8 cellular contexts compared by ENCODE assay signal in genomic region chr20:31517373-31517772, GRCh38. TPM values are rescaled to one million over a fixed set of nuclear protein-coding genes. Genes with fewer than 3 reads are reported as not detected.
DNase-seq lines count a peak whose midpoint lies in the region; ATAC-seq and TF ChIP-seq lines count a peak whose summit lies in the region.

No MANE protein-coding gene starts in this region.

- no peak for TF ChIP-seq POLR2A in NB4 (IDR thresholded peaks at IDR 0.05; ENCODE audit: extremely low read depth, insufficient read length)

- H3K36me3 Mint-ChIP-seq in CD8-positive, alpha-beta memory T cell = peaks cover 0 to 26% (median 2%) of the 10 kb centered on the region in 3 donors

- H3K9me3 ChIP-seq in colonic mucosa (no peaks in the 10 kb centered on the region), osteoblast (ENCODE audit: low read depth, low read length) (no peaks in the 10 kb centered on the region)
- no peaks in the 10 kb centered on the region for H3K9me3 ChIP-seq in CD8-positive, alpha-beta memory T cell (ENCODE audit: low read length)

- H3K79me2 ChIP-seq in osteoblast (ENCODE audit: insufficient read depth, low read length) = peaks cover 77% of the 10 kb centered on the region

- H3K27me3 Mint-ChIP-seq in CD8-positive, alpha-beta memory T cell = no peaks in the 10 kb centered on the region

- H3K27ac Mint-ChIP-seq in CD8-positive, alpha-beta memory T cell = no peak overlapping the region

- H3K9ac ChIP-seq in colonic mucosa (ENCODE audit: low read depth in 2 of 2, low read length in 2 of 2) = peak overlapping the region in 1 of 2 donors; percentile 2

- peak overlapping the region; percentile 62 for H3K4me2 ChIP-seq in osteoblast (ENCODE audit: insufficient read depth, low read length)

- POLR2A ChIA-PET in CD8-positive, alpha-beta memory T cell (lab: Charles Lee) = no interaction called here

- intact Hi-C loops in colonic mucosa (cut with DNase I) = no loop called here

- H3K4me1 Mint-ChIP-seq in CD8-positive, alpha-beta memory T cell = peaks cover 19 to 39% (median 39%) of the 10 kb centered on the region in 3 donors

- DNase-seq in NCI-H1436 (lab: John Stamatoyannopoulos, UW) = peak; percentile 10
- no peak for DNase-seq in NCI-H1436 treated with DMSO at 0.1 percent for 48 hours (lab: John Stamatoyannopoulos, UW)
- DNase-seq in NB4 (ENCODE audit: low read depth) = peak; percentile 55
- peak; percentile 68 for DNase-seq in colonic mucosa
- peak; percentile 95 for DNase-seq in osteoblast (ENCODE audit: insufficient read length, low spot score, missing footprints)
- DNase-seq in stimulated activated CD4-positive, alpha-beta T cell treated with anti-CD3 and anti-CD28 coated beads, Interleukin-2, amount 100 ng/mL, for 24 hours = no peak
- DNase-seq in CD8-positive, alpha-beta memory T cell = no peak

- H3K4me3 Mint-ChIP-seq in CD8-positive, alpha-beta memory T cell = no peak overlapping the region

- no peak overlapping the region for H3K4me3 ChIP-seq in NB4 (ENCODE audit: low read depth, low read length)
- no peak overlapping the region for H3K4me3 ChIP-seq in colonic mucosa
- H3K4me3 ChIP-seq in osteoblast (ENCODE audit: insufficient read depth, low read length) = peak overlapping the region; percentile 34
- no peak overlapping the region for H3K4me3 ChIP-seq in CD8-positive, alpha-beta memory T cell (ENCODE audit: low read length)

- H3K36me3 ChIP-seq in colonic mucosa (no peaks in the 10 kb centered on the region), osteoblast (ENCODE audit: insufficient read depth, low read length) (peaks cover 14% of the 10 kb centered on the region)
- H3K36me3 ChIP-seq in CD8-positive, alpha-beta memory T cell (ENCODE audit: insufficient read depth, low read length) = peaks cover 8% of the 10 kb centered on the region

- no peak overlapping the region for H3K27ac ChIP-seq in colonic mucosa
- peak overlapping the region; percentile 48 for H3K27ac ChIP-seq in osteoblast (ENCODE audit: low read depth, low read length)
- no peak overlapping the region for H3K27ac ChIP-seq in CD8-positive, alpha-beta memory T cell (ENCODE audit: low read depth, low read length)

- H3K4me1 ChIP-seq in colonic mucosa = peaks cover 16% of the 10 kb centered on the region
- H3K4me1 ChIP-seq in osteoblast (ENCODE audit: insufficient read depth, low read length) = peaks cover 34% of the 10 kb centered on the region
- peaks cover 44% of the 10 kb centered on the region for H3K4me1 ChIP-seq in CD8-positive, alpha-beta memory T cell (ENCODE audit: insufficient read depth, low read length)

- ATAC-seq in HG02759 (IDR thresholded peaks at IDR 0.05; ENCODE audit: unreplicated experiment) = no peak

- no peaks in the 10 kb centered on the region for H3K9me3 Mint-ChIP-seq in CD8-positive, alpha-beta memory T cell

- CTCF ChIA-PET in CD8-positive, alpha-beta memory T cell (lab: Charles Lee) = no interaction called here

- peaks cover 65% of the 10 kb centered on the region for H4K20me1 ChIP-seq in osteoblast (ENCODE audit: insufficient read depth, low read length)

- H2AFZ ChIP-seq in osteoblast (ENCODE audit: low read length) = no peak overlapping the region

- H3K27me3 ChIP-seq in colonic mucosa (no peaks in the 10 kb centered on the region), osteoblast (ENCODE audit: insufficient read depth, low read length) (no peaks in the 10 kb centered on the region)
- H3K27me3 ChIP-seq in CD8-positive, alpha-beta memory T cell (ENCODE audit: insufficient read depth, low read length, poor library complexity, severe bottlenecking) = no peaks in the 10 kb centered on the region

- TF ChIP-seq CTCF in NB4 (IDR thresholded peaks at IDR 0.05; ENCODE audit: low read depth, low read length) (peak; percentile 22), colonic mucosa (IDR thresholded peaks at IDR 0.05) (no peak), osteoblast (IDR thresholded peaks at IDR 0.05; ENCODE audit: extremely low read depth, low read depth, low read length) (peak; percentile 46)

RNA-seq across cellular contexts. Expression of gene HM13, which starts 3.1 kb away (rescaled TPM):
- total RNA-seq in colonic mucosa (100 to 1,000 TPM; 107 to 179 TPM), osteoblast (85.8 and 91.1 TPM in 2 replicates)
- 100 to 1,000 TPM; 153 to 167 TPM for total RNA-seq in CD8-positive, alpha-beta memory T cell
- 166 TPM for polyA plus RNA-seq in CD8-positive, alpha-beta memory T cell

RNA-seq across cellular contexts. Expression of gene REM1, which starts 42.3 kb away (rescaled TPM):
- total RNA-seq in colonic mucosa (under 1 TPM; 0.32 to 0.44 TPM), osteoblast (0.29 TPM in 1 of 2 replicates, not detected in the other)
- not detected for total RNA-seq in CD8-positive, alpha-beta memory T cell
- not detected for polyA plus RNA-seq in CD8-positive, alpha-beta memory T cell

RNA-seq across cellular contexts. Expression of gene DEFB124, which starts 42.4 kb away (rescaled TPM):
- total RNA-seq in colonic mucosa (not detected), osteoblast (not detected in 2 replicates)
- total RNA-seq in CD8-positive, alpha-beta memory T cell = not detected
- polyA plus RNA-seq in CD8-positive, alpha-beta memory T cell = not detected

Comparison
In these comparisons a context has a peak if more than half of its experiments do, and no peak if none do; other contexts are left out.
1. DNase-seq: peak in NCI-H1436 (single experiment), NB4 (single experiment), colonic mucosa (single experiment) and osteoblast (single experiment); none in NCI-H1436 treated with DMSO at 0.1 percent for 48 hours (single experiment), stimulated activated CD4-positive, alpha-beta T cell treated with anti-CD3 and anti-CD28 coated beads, Interleukin-2, amount 100 ng/mL, for 24 hours (0 of 2) and CD8-positive, alpha-beta memory T cell (0 of 5).